Comparison of ENCODE assay signal across 12 cellular contexts in genomic region chr17:34638526-34639260, GRCh38. TPM values are rescaled to one million over a fixed set of nuclear protein-coding genes. Genes with fewer than 3 reads are reported as not detected.
DNase-seq lines count a peak whose midpoint lies in the region; ATAC-seq and TF ChIP-seq lines count a peak whose summit lies in the region.
"Had no signal": no experiment of that assay in that cellular context is flagged by ENCODE, and none has a peak within 500 bp of the region (broad histone marks: within the 10 kb centered on the region; RNA-seq: fewer than 3 reads in every experiment).

No MANE protein-coding gene starts in this region.

- H3K9me3 Mint-ChIP-seq in activated T-cell treated with anti-CD3 and anti-CD28 coated beads, Interleukin-2, amount 50 U/mL, for 72 hours = no peaks in the 10 kb centered on the region
- H3K9me3 Mint-ChIP-seq in endodermal cell = no peaks in the 10 kb centered on the region
- H3K9me3 Mint-ChIP-seq in stimulated activated effector memory CD8-positive, alpha-beta T cell treated with anti-CD3 and anti-CD28 coated beads, Interleukin-12 subunit alpha, Interleukin-12 subunit beta, amount 100 ng/mL, for 72 hours = no peaks in the 10 kb centered on the region

- H3K4me1 ChIP-seq in OCI-LY7 (ENCODE audit: insufficient read depth, low read length, poor library complexity, severe bottlenecking) (no peaks in the 10 kb centered on the region), endodermal cell (ENCODE audit: control insufficient read depth, insufficient read depth, low read length) (no peaks in the 10 kb centered on the region)

- H3K9ac ChIP-seq in endodermal cell (ENCODE audit: extremely low read depth, low read length, poor library complexity, severe bottlenecking) = no peak overlapping the region

- peak in 1 of 2 donors; percentile 4 for ATAC-seq in activated T-cell treated with anti-CD3 and anti-CD28 coated beads, Interleukin-2, amount 50 U/mL, for 72 hours (replicated peaks in 1 of 2)
- ATAC-seq in stimulated activated effector memory CD8-positive, alpha-beta T cell treated with anti-CD3 and anti-CD28 coated beads, Interleukin-12 subunit alpha, Interleukin-12 subunit beta, amount 100 ng/mL, for 72 hours = no peak
- ATAC-seq in GM19452 (IDR thresholded peaks at IDR 0.05; ENCODE audit: unreplicated experiment) = no peak

- TF ChIP-seq CTCF in OCI-LY7 (conservative IDR thresholded peaks at IDR 0.05; ENCODE audit: low read length) = peak; percentile 52
- TF ChIP-seq CTCF in endodermal cell (conservative IDR thresholded peaks at IDR 0.05) = peak; percentile 1

- intact Hi-C loops in OCI-LY7 (cut with micrococcal nuclease; ENCODE audit: unreplicated experiment) = loop anchor here (1.0 to 2.0 kb wide), 2 partner anchors 96 to 218 kb away; no protein-coding TSS in a partner anchor

- no TSS peak for BruUV-seq in OCI-LY7 (replicated peaks; lab: Mats Ljungman, UMichigan)

- no peaks in the 10 kb centered on the region for H3K36me3 Mint-ChIP-seq in activated T-cell treated with anti-CD3 and anti-CD28 coated beads, Interleukin-2, amount 50 U/mL, for 72 hours (ENCODE audit: insufficient read depth in 2 of 2)
- H3K36me3 Mint-ChIP-seq in endodermal cell (ENCODE audit: low read depth) = no peaks in the 10 kb centered on the region
- no peaks in the 10 kb centered on the region for H3K36me3 Mint-ChIP-seq in stimulated activated effector memory CD8-positive, alpha-beta T cell treated with anti-CD3 and anti-CD28 coated beads, Interleukin-12 subunit alpha, Interleukin-12 subunit beta, amount 100 ng/mL, for 72 hours

- no peaks in the 10 kb centered on the region for H3K4me1 Mint-ChIP-seq in activated T-cell treated with anti-CD3 and anti-CD28 coated beads, Interleukin-2, amount 50 U/mL, for 72 hours (ENCODE audit: low read depth)
- no peaks in the 10 kb centered on the region for H3K4me1 Mint-ChIP-seq in endodermal cell
- H3K4me1 Mint-ChIP-seq in stimulated activated effector memory CD8-positive, alpha-beta T cell treated with anti-CD3 and anti-CD28 coated beads, Interleukin-12 subunit alpha, Interleukin-12 subunit beta, amount 100 ng/mL, for 72 hours = peaks cover 9% of the 10 kb centered on the region

- no peak overlapping the region for H3K4me2 ChIP-seq in OCI-LY7 (ENCODE audit: low read length)

- POLR2A ChIA-PET in OCI-LY7 (lab: Charles Lee) = no interaction called here

- DNase-seq in activated T-cell treated with anti-CD3 and anti-CD28 coated beads, Interleukin-2, amount 50 U/mL, for 72 hours = no peak
- DNase-seq in activated T-cell treated with anti-CD3 and anti-CD28 coated beads, Interleukin-2, amount 50 U/mL, for 48 hours = no peak
- DNase-seq in OCI-LY7 (ENCODE audit: low spot score) (no peak), endodermal cell (no peak), NCI-H526 (lab: John Stamatoyannopoulos, UW) (no peak), HCEC 1CT (no peak)
- peak in 1 of 2 donors; percentile 53 for DNase-seq in stimulated activated effector memory CD8-positive, alpha-beta T cell treated with anti-CD3 and anti-CD28 coated beads, Interleukin-12 subunit alpha, Interleukin-12 subunit beta, amount 100 ng/mL, for 72 hours (ENCODE audit: low spot score in 2 of 2)
- DNase-seq: NCI-H1417 treated with DMSO at 0.1 percent for 48 hours had no signal

- H2AFZ ChIP-seq in OCI-LY7 (ENCODE audit: low read length) = no peak overlapping the region

- H3K9me2 ChIP-seq in OCI-LY7 (ENCODE audit: insufficient read depth, low read length) = no peaks in the 10 kb centered on the region

- H3K36me3 ChIP-seq in OCI-LY7 (ENCODE audit: insufficient read depth, low read length) (no peaks in the 10 kb centered on the region), endodermal cell (ENCODE audit: control insufficient read depth, insufficient read depth, low read length) (no peaks in the 10 kb centered on the region)
- H3K36me3 ChIP-seq: heart right ventricle had no signal

- no peak overlapping the region for H3K27ac Mint-ChIP-seq in activated T-cell treated with anti-CD3 and anti-CD28 coated beads, Interleukin-2, amount 50 U/mL, for 72 hours
- H3K27ac Mint-ChIP-seq in endodermal cell = no peak overlapping the region
- no peak overlapping the region for H3K27ac Mint-ChIP-seq in stimulated activated effector memory CD8-positive, alpha-beta T cell treated with anti-CD3 and anti-CD28 coated beads, Interleukin-12 subunit alpha, Interleukin-12 subunit beta, amount 100 ng/mL, for 72 hours

- peak overlapping the region; percentile 74 to 78 for H3K4me3 Mint-ChIP-seq in activated T-cell treated with anti-CD3 and anti-CD28 coated beads, Interleukin-2, amount 50 U/mL, for 72 hours
- H3K4me3 Mint-ChIP-seq in endodermal cell = no peak overlapping the region
- peak overlapping the region; percentile 74 for H3K4me3 Mint-ChIP-seq in stimulated activated effector memory CD8-positive, alpha-beta T cell treated with anti-CD3 and anti-CD28 coated beads, Interleukin-12 subunit alpha, Interleukin-12 subunit beta, amount 100 ng/mL, for 72 hours

- H3K4me3 ChIP-seq in OCI-LY7 (ENCODE audit: low read depth, low read length, poor library complexity, severe bottlenecking) = no peak overlapping the region
- H3K4me3 ChIP-seq in endodermal cell (ENCODE audit: low read length) = no peak overlapping the region
- H3K4me3 ChIP-seq: SK-N-MC had no signal

- no peaks in the 10 kb centered on the region for H3K79me2 ChIP-seq in OCI-LY7 (ENCODE audit: insufficient read depth, low read depth, low read length)

- no peaks in the 10 kb centered on the region for H4K20me1 ChIP-seq in OCI-LY7 (ENCODE audit: insufficient read depth, low read length)

- CTCF ChIA-PET in OCI-LY7 (lab: Charles Lee; ENCODE audit: unreplicated experiment) = no interaction called here

- WGBS in endodermal cell (ENCODE audit: insufficient coverage in 1 of 2, insufficient read length in 1 of 2), 2 experiments = 52 to 55% methylated on average over 9 to 17 of the region's 17 CpGs

- H3K9me3 ChIP-seq in OCI-LY7 (ENCODE audit: low read length) = no peaks in the 10 kb centered on the region
- H3K9me3 ChIP-seq in endodermal cell (ENCODE audit: control insufficient read depth, low read length) = no peaks in the 10 kb centered on the region
- H3K9me3 ChIP-seq: heart right ventricle had no signal

- H3K27ac ChIP-seq in OCI-LY7 (ENCODE audit: low read depth, low read length, poor library complexity, severe bottlenecking) (no peak overlapping the region), endodermal cell (ENCODE audit: low read depth, low read length) (no peak overlapping the region)
- H3K27ac ChIP-seq: heart right ventricle, SK-N-MC had no signal

- peaks cover 19% of the 10 kb centered on the region for H3K27me3 Mint-ChIP-seq in activated T-cell treated with anti-CD3 and anti-CD28 coated beads, Interleukin-2, amount 50 U/mL, for 72 hours (ENCODE audit: low read depth)
- peaks cover 69% of the 10 kb centered on the region for H3K27me3 Mint-ChIP-seq in endodermal cell (ENCODE audit: insufficient read depth)

- peaks cover 67% of the 10 kb centered on the region for H3K27me3 ChIP-seq in endodermal cell (ENCODE audit: control insufficient read depth, insufficient read depth, low read length, poor library complexity, severe bottlenecking)

RNA-seq across cellular contexts. Expression of gene TMEM132E, which starts 59.3 kb away (rescaled TPM):
- total RNA-seq in activated T-cell treated with anti-CD3 and anti-CD28 coated beads, Interleukin-2, amount 50 U/mL, for 72 hours = not detected
- not detected in 2 replicates for total RNA-seq in OCI-LY7 (2014; rRNA removed; shearing (Covaris generic))
- total RNA-seq in OCI-LY7 (2022) (not detected in 2 replicates), endodermal cell (under 1 TPM in 1 of 2 donors, not detected in 1; 0.15 TPM)
- 1.1 TPM for polyA plus RNA-seq in endodermal cell (2013, experiment 1 of 2)
- polyA plus RNA-seq in endodermal cell (2013, experiment 2 of 2) = 0.83 TPM
- total RNA-seq: esophagus mucosa had no signal
